ENCODE assay signal across 14 cellular contexts in the genomic region with DNA sequence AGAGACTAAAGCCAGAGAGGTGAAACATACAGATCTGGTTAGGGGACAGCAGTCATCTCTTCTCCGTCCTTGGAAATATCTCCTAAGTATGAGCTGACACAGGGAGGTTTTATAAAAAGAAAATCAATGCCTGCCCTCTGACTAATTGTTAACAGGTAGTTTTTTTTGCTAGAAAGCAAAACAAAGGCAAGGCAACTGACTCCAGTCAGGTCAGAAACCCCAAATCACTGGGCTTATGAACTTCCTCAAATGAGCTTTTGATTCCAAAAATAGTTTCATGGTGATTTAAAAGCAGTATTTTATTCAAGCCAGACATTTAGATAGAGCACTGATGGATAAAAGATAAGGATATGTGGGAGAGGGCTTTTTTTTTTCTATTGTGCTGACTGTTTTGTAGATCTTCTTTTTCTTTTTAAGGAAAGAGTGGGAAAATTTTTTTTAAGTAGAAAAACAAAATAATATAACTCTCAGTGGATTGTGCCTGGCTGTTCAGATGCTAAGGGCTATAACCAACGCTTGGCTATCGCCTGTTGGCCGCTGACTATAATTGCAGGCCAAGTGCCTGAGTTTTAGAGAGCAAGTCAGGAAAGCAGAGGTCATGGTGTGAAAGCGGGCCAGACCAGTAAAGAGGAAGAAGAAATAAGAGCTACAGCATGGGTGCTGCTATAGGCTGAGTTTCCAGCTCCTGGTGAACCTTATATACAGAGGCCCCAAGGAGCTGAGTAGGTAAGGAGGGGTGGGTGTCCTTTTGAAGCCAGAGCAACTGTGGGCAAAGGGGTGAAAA. TPM values are rescaled to one million over a fixed set of nuclear protein-coding genes. Genes with fewer than 3 reads are reported as not detected.
DNase-seq lines count a peak whose midpoint lies in the region; ATAC-seq and TF ChIP-seq lines count a peak whose summit lies in the region.
"Had no signal": no experiment of that assay in that cellular context is flagged by ENCODE, and none has a peak within 500 bp of the region (broad histone marks: within the 10 kb centered on the region; RNA-seq: fewer than 3 reads in every experiment).

No MANE protein-coding gene starts in this region.

- H3K36me3 ChIP-seq in Karpas-422 (ENCODE audit: insufficient read depth, low read length) (no peaks in the 10 kb centered on the region), body of pancreas (replicated peaks in 1 of 2; ENCODE audit: insufficient read depth in 1 of 2, low read depth in 2 of 2) (no peaks in the 10 kb centered on the region), stomach (no peaks in the 10 kb centered on the region), BE2C (no peaks in the 10 kb centered on the region)

- H3K79me2 ChIP-seq in Karpas-422 (ENCODE audit: low read length), result no peaks in the 10 kb centered on the region

- H3K4me2 ChIP-seq in Karpas-422 (ENCODE audit: low read depth, low read length, poor library complexity, severe bottlenecking), result no peak overlapping the region
- H3K4me2 ChIP-seq: smooth muscle cell had no signal

- no peak for TF ChIP-seq EP300 in stomach (IDR thresholded peaks at IDR 0.05)

- 79 to 82% methylated on average over 5 of the region's 5 CpGs for WGBS in body of pancreas, 2 donors
- WGBS in stomach, 5 donors, result 70 to 83% (median 71%) methylated on average over 5 of the region's 5 CpGs

- H4K20me1 ChIP-seq in Karpas-422 (ENCODE audit: insufficient read depth, low read depth, low read length), result no peaks in the 10 kb centered on the region

- H3K4me1 ChIP-seq in Karpas-422 (ENCODE audit: low read length), result peaks cover 6% of the 10 kb centered on the region
- H3K4me1 ChIP-seq in body of pancreas, result peaks cover 24% of the 10 kb centered on the region
- peaks cover 21 to 45% (median 33%) of the 10 kb centered on the region in 4 donors for H3K4me1 ChIP-seq in stomach
- H3K4me1 ChIP-seq in BE2C, result no peaks in the 10 kb centered on the region

- H3K27me3 ChIP-seq in Karpas-422 (ENCODE audit: low read length) (no peaks in the 10 kb centered on the region; the same call in 1 of the 2 replicates), body of pancreas (no peaks in the 10 kb centered on the region), stomach (no peaks in the 10 kb centered on the region), BE2C (no peaks in the 10 kb centered on the region)

- no peak overlapping the region for H3K27ac ChIP-seq in Karpas-422 (ENCODE audit: low read length)
- peak overlapping the region in 3 of 4 donors; percentile 17 to 70 (median 65) for H3K27ac ChIP-seq in body of pancreas
- H3K27ac ChIP-seq in stomach, result peak overlapping the region; percentile 61 to 81 (median 69)

- H3K4me3 ChIP-seq in Karpas-422 (ENCODE audit: low read length) (no peak overlapping the region), body of pancreas (no peak overlapping the region), stomach (no peak overlapping the region), BE2C (ENCODE audit: low read depth, low read length) (no peak overlapping the region)
- H3K4me3 ChIP-seq: smooth muscle cell had no signal

- no peaks in the 10 kb centered on the region for H3K9me3 ChIP-seq in Karpas-422 (ENCODE audit: low read length)
- no peaks in the 10 kb centered on the region for H3K9me3 ChIP-seq in body of pancreas
- no peaks in the 10 kb centered on the region for H3K9me3 ChIP-seq in stomach
- H3K9me3 ChIP-seq in BE2C, result no peaks in the 10 kb centered on the region

- intact Hi-C loops in body of pancreas (cut with DNase I) (no loop called here), stomach (cut with DNase I; ENCODE audit: low total_unique reads) (no loop called here)

- TF ChIP-seq CTCF in body of pancreas (IDR thresholded peaks at IDR 0.05) (peak in 2 of 7 experiments; percentile 27 to 39), stomach (IDR thresholded peaks at IDR 0.05) (peak in 1 of 7 experiments; percentile 4), BE2C (IDR thresholded peaks at IDR 0.05; ENCODE audit: low read depth, low read length) (no peak)

- H2AFZ ChIP-seq in Karpas-422 (ENCODE audit: low read length), result no peak overlapping the region

- no peak overlapping the region for H3K9ac ChIP-seq in Karpas-422 (ENCODE audit: low read length)

- peak; percentile 65 for ATAC-seq in GM18861 (IDR thresholded peaks at IDR 0.05; ENCODE audit: unreplicated experiment)
- ATAC-seq in body of pancreas, result peak; percentile 78
- ATAC-seq: naive thymus-derived CD4-positive, alpha-beta T cell; Right ventricle myocardium inferior; WTC11 had no signal

- no peaks in the 10 kb centered on the region for H3K9me2 ChIP-seq in Karpas-422 (replicated peaks; ENCODE audit: insufficient read depth, low read length)

- DNase-seq in Karpas-422, result peak; percentile 67
- DNase-seq in body of pancreas, result no peak
- DNase-seq in stomach, result no peak
- DNase-seq in BE2C, result no peak
- no peak for DNase-seq in stimulated activated CD4-positive, alpha-beta T cell treated with anti-CD3 and anti-CD28 coated beads, Interleukin-4, amount 100 ng/mL, for 4 hours
- DNase-seq in NK-92 (lab: John Stamatoyannopoulos, UW; ENCODE audit: unreplicated experiment), result no peak
- DNase-seq: Calu3; caudate nucleus; naive thymus-derived CD4-positive, alpha-beta T cell; NCI-H2171 treated with DMSO at 0.1 percent for 48 hours had no signal

- TF ChIP-seq POLR2A in body of pancreas (IDR thresholded peaks at IDR 0.05) (no peak), stomach (IDR thresholded peaks at IDR 0.05) (no peak)

RNA-seq across cellular contexts. Expression of gene MRPL35, which starts 44.9 kb away (rescaled TPM):
- 45.8 and 73.9 TPM in 2 replicates for total RNA-seq in Karpas-422 (2014; rRNA removed; shearing (Covaris generic); ENCODE audit: low replicate concordance)
- total RNA-seq in body of pancreas (1 to 10 TPM; 3.6 to 8.3 TPM), stomach (10 to 100 TPM in 4 of 5 donors, 1 to 10 TPM in 1; 3.2 to 57.4 (median 17.4) TPM)
- 10 to 100 TPM; 28.0 to 43.8 (median 32.5) TPM for polyA plus RNA-seq in stomach
- polyA plus RNA-seq in BE2C (2012; ENCODE audit: insufficient read depth, insufficient read length, low read depth), result 24.3 TPM

RNA-seq across cellular contexts. Expression of gene IMMT, which starts 48.9 kb away (rescaled TPM):
- 75.6 and 115 TPM in 2 replicates for total RNA-seq in Karpas-422 (2014; rRNA removed; shearing (Covaris generic); ENCODE audit: low replicate concordance)
- 10 to 100 TPM; 37.1 to 46.1 TPM for total RNA-seq in body of pancreas
- total RNA-seq in stomach, result 10 to 100 TPM; 30.1 to 94.5 (median 49.6) TPM
- 10 to 100 TPM; 37.3 to 45.1 (median 37.5) TPM for polyA plus RNA-seq in stomach
- 48.0 TPM for polyA plus RNA-seq in BE2C (2012; ENCODE audit: insufficient read depth, insufficient read length, low read depth)
